In the genomic region with DNA sequence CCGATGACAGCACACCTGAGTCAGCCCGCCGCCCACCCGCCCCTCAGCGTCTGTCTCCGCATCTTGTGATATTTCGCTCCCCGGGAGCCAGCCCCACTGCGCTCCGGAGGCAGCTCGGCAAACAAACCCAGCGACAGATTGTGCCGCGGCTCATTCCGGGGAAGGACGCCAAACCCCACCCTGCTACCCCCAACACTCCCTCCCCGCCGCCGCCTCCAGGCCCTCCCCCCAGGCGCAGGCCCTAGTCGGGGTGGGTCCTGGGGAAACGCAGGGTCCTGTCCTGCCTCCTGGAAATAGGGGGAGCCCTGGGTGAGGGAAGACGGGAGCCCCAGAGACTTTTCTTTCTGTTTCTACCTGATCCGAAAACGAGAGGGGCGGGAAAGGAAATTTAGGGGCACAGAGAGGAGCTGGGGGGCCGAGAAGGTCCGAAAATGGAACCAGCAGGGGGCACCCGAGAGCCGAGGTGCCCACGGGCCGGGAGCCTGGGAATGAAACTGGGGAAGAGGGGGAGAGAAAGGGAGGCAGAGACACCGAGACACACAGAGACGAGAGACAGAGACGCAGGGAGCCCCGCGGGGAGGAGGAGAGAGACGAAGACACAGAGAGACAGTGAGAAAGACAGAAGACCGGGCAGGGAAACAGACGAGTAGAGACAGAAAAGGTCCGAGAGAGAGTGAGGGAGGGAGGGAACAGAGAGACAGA, we compare ENCODE assay signal across 1 cellular context.
TF ChIP-seq lines count a peak whose summit lies in the region.

No MANE protein-coding gene starts in this region.

TF ChIP-seq in K562, 482 proteins besides CTCF, POLR2A, EP300 and RAD21 (continued from another document and continues in another):
- TF ChIP-seq, protein P1, sequence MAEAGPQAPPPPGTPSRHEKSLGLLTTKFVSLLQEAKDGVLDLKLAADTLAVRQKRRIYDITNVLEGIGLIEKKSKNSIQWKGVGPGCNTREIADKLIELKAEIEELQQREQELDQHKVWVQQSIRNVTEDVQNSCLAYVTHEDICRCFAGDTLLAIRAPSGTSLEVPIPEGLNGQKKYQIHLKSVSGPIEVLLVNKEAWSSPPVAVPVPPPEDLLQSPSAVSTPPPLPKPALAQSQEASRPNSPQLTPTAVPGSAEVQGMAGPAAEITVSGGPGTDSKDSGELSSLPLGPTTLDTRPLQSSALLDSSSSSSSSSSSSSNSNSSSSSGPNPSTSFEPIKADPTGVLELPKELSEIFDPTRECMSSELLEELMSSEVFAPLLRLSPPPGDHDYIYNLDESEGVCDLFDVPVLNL (CRISPR knock-in tag; IDR thresholded peaks at IDR 0.05; ENCODE audit: low read depth): no peak
- peak; percentile 79; the same call in 1 of the 2 replicates for TF ChIP-seq KDM2B (CRISPR knock-in tag; IDR thresholded peaks at IDR 0.05)
- no peak for TF ChIP-seq CCNT2 (IDR thresholded peaks at IDR 0.05; ENCODE audit: borderline replicate concordance, extremely low read depth, insufficient read length, low read depth, low read length)
- peak; percentile 61; the same call in 1 of the 2 replicates for TF ChIP-seq EHMT2 (IDR thresholded peaks at IDR 0.05)
- no peak for TF ChIP-seq ZNF696 (CRISPR knock-in tag; conservative IDR thresholded peaks at IDR 0.05)
- peak in 1 of 2 experiments; percentile 53; a peak in 1 of 4 replicates for TF ChIP-seq ARNT (IDR thresholded peaks at IDR 0.05)
- no peak for TF ChIP-seq TFAM (CRISPR knock-in tag; conservative IDR thresholded peaks at IDR 0.05)
- no peak for TF ChIP-seq ATF1 (CRISPR knock-in tag; IDR thresholded peaks at IDR 0.05)
- TF ChIP-seq ATF1 (tag; IDR thresholded peaks at IDR 0.05): no peak
- peak; percentile 60 for TF ChIP-seq RBM39 (optimal IDR thresholded peaks at IDR 0.05; ENCODE audit: low read depth, low read length)
- no peak for TF ChIP-seq TSC22D4 (tag; IDR thresholded peaks at IDR 0.05)
- TF ChIP-seq BCOR (IDR thresholded peaks at IDR 0.05): peak; percentile 69; the same call in 1 of the 2 replicates
- TF ChIP-seq, protein P2, sequence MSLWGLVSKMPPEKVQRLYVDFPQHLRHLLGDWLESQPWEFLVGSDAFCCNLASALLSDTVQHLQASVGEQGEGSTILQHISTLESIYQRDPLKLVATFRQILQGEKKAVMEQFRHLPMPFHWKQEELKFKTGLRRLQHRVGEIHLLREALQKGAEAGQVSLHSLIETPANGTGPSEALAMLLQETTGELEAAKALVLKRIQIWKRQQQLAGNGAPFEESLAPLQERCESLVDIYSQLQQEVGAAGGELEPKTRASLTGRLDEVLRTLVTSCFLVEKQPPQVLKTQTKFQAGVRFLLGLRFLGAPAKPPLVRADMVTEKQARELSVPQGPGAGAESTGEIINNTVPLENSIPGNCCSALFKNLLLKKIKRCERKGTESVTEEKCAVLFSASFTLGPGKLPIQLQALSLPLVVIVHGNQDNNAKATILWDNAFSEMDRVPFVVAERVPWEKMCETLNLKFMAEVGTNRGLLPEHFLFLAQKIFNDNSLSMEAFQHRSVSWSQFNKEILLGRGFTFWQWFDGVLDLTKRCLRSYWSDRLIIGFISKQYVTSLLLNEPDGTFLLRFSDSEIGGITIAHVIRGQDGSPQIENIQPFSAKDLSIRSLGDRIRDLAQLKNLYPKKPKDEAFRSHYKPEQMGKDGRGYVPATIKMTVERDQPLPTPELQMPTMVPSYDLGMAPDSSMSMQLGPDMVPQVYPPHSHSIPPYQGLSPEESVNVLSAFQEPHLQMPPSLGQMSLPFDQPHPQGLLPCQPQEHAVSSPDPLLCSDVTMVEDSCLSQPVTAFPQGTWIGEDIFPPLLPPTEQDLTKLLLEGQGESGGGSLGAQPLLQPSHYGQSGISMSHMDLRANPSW (CRISPR knock-in tag; IDR thresholded peaks at IDR 0.05): no peak
- TF ChIP-seq ZNF668 (CRISPR knock-in tag; IDR thresholded peaks at IDR 0.05): no peak
- TF ChIP-seq NELFE (IDR thresholded peaks at IDR 0.05; ENCODE audit: insufficient read depth, insufficient read length): no peak
- TF ChIP-seq TAL1 (IDR thresholded peaks at IDR 0.05): peak; percentile 9; the same call in 1 of the 2 replicates
- TF ChIP-seq, protein P3, sequence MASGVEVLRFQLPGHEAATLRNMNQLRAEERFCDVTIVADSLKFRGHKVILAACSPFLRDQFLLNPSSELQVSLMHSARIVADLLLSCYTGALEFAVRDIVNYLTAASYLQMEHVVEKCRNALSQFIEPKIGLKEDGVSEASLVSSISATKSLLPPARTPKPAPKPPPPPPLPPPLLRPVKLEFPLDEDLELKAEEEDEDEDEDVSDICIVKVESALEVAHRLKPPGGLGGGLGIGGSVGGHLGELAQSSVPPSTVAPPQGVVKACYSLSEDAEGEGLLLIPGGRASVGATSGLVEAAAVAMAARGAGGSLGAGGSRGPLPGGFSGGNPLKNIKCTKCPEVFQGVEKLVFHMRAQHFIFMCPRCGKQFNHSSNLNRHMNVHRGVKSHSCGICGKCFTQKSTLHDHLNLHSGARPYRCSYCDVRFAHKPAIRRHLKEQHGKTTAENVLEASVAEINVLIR (CRISPR knock-in tag; IDR thresholded peaks at IDR 0.05): no peak
- TF ChIP-seq BMI1 (IDR thresholded peaks at IDR 0.05; ENCODE audit: low read length): no peak
- no peak for TF ChIP-seq SMAD1 (IDR thresholded peaks at IDR 0.05; ENCODE audit: low read depth, low read length, partially characterized antibody)
- no peak for TF ChIP-seq MYC (IDR thresholded peaks at IDR 0.05; ENCODE audit: low read depth, low read length)
- TF ChIP-seq MYC (CRISPR knock-in tag; IDR thresholded peaks at IDR 0.05; ENCODE audit: borderline replicate concordance, low read depth): no peak
- peak; percentile 9 for TF ChIP-seq RBBP5 (IDR thresholded peaks at IDR 0.05; ENCODE audit: borderline replicate concordance, insufficient read depth, low read length, poor library complexity, severe bottlenecking)
- TF ChIP-seq ZEB2 (IDR thresholded peaks at IDR 0.05): 0 out of 2 replicates have a peak, but pooled peaks have one; percentile 30
- TF ChIP-seq, protein P4, sequence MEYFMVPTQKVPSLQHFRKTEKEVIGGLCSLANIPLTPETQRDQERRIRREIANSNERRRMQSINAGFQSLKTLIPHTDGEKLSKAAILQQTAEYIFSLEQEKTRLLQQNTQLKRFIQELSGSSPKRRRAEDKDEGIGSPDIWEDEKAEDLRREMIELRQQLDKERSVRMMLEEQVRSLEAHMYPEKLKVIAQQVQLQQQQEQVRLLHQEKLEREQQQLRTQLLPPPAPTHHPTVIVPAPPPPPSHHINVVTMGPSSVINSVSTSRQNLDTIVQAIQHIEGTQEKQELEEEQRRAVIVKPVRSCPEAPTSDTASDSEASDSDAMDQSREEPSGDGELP (CRISPR knock-in tag; IDR thresholded peaks at IDR 0.05; ENCODE audit: borderline replicate concordance): peak; percentile 20; the same call in 1 of the 2 replicates
- no peak for TF ChIP-seq ZNF584 (CRISPR knock-in tag; IDR thresholded peaks at IDR 0.05; ENCODE audit: low read depth)
- TF ChIP-seq SMARCE1 (IDR thresholded peaks at IDR 0.05): 0 out of 2 replicates have a peak, but pooled peaks have one; percentile 59
- no peak for TF ChIP-seq CBX2 (IDR thresholded peaks at IDR 0.05; ENCODE audit: insufficient read depth, low read length, poor library complexity, severe bottlenecking)
- TF ChIP-seq SMC3 (conservative IDR thresholded peaks at IDR 0.05; ENCODE audit: insufficient read depth, low read depth, low read length): peak; percentile 21; the same call in 1 of the 2 replicates
- TF ChIP-seq, protein P5, sequence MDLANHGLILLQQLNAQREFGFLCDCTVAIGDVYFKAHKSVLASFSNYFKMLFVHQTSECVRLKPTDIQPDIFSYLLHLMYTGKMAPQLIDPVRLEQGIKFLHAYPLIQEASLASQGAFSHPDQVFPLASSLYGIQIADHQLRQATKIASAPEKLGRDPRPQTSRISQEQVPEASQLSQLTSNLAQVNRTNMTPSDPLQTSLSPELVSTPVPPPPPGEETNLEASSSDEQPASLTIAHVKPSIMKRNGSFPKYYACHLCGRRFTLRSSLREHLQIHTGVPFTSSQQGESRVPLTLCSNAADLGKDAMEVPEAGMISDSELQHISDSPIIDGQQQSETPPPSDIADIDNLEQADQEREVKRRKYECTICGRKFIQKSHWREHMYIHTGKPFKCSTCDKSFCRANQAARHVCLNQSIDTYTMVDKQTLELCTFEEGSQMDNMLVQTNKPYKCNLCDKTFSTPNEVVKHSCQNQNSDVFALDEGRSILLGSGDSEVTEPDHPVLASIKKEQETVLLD (IDR thresholded peaks at IDR 0.05): peak; percentile 68; the same call in 1 of the 2 replicates
- 0 out of 2 replicates have a peak, but pooled peaks have one; percentile 11 for TF ChIP-seq ESRRA (IDR thresholded peaks at IDR 0.05; ENCODE audit: borderline replicate concordance, low read depth)
- no peak for TF ChIP-seq SAFB (IDR thresholded peaks at IDR 0.05; ENCODE audit: borderline replicate concordance, low read depth, low read length)
- no peak for TF ChIP-seq ZNF444 (CRISPR knock-in tag; IDR thresholded peaks at IDR 0.05)
- TF ChIP-seq PHTF2 (CRISPR knock-in tag; IDR thresholded peaks at IDR 0.05): no peak
- no peak for TF ChIP-seq ZNF24 (IDR thresholded peaks at IDR 0.05)
- no peak for TF ChIP-seq PTTG1 (tag; IDR thresholded peaks at IDR 0.05; ENCODE audit: low read depth)
- no peak for TF ChIP-seq COPS2 (conservative IDR thresholded peaks at IDR 0.05)
- peak; percentile 71; the same call in 1 of the 2 replicates for TF ChIP-seq ELF4 (CRISPR knock-in tag; IDR thresholded peaks at IDR 0.05)
- peak; percentile 82 for TF ChIP-seq HLTF (IDR thresholded peaks at IDR 0.05)
- TF ChIP-seq, protein P6, sequence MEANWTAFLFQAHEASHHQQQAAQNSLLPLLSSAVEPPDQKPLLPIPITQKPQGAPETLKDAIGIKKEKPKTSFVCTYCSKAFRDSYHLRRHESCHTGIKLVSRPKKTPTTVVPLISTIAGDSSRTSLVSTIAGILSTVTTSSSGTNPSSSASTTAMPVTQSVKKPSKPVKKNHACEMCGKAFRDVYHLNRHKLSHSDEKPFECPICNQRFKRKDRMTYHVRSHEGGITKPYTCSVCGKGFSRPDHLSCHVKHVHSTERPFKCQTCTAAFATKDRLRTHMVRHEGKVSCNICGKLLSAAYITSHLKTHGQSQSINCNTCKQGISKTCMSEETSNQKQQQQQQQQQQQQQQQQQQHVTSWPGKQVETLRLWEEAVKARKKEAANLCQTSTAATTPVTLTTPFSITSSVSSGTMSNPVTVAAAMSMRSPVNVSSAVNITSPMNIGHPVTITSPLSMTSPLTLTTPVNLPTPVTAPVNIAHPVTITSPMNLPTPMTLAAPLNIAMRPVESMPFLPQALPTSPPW (CRISPR knock-in tag; IDR thresholded peaks at IDR 0.05): peak; percentile 35; the same call in 1 of the 2 replicates
- no peak for TF ChIP-seq ADNP (tag; IDR thresholded peaks at IDR 0.05)
- peak; percentile 18; the same call in 1 of the 2 replicates for TF ChIP-seq ZFX (CRISPR knock-in tag; IDR thresholded peaks at IDR 0.05)
- no peak for TF ChIP-seq KLF6 (CRISPR knock-in tag; IDR thresholded peaks at IDR 0.05; ENCODE audit: borderline replicate concordance)
- TF ChIP-seq, protein P7, sequence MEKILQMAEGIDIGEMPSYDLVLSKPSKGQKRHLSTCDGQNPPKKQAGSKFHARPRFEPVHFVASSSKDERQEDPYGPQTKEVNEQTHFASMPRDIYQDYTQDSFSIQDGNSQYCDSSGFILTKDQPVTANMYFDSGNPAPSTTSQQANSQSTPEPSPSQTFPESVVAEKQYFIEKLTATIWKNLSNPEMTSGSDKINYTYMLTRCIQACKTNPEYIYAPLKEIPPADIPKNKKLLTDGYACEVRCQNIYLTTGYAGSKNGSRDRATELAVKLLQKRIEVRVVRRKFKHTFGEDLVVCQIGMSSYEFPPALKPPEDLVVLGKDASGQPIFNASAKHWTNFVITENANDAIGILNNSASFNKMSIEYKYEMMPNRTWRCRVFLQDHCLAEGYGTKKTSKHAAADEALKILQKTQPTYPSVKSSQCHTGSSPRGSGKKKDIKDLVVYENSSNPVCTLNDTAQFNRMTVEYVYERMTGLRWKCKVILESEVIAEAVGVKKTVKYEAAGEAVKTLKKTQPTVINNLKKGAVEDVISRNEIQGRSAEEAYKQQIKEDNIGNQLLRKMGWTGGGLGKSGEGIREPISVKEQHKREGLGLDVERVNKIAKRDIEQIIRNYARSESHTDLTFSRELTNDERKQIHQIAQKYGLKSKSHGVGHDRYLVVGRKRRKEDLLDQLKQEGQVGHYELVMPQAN (IDR thresholded peaks at IDR 0.05; ENCODE audit: borderline replicate concordance): 0 out of 2 replicates have a peak, but pooled peaks have one; percentile 21
- TF ChIP-seq ERF (CRISPR knock-in tag; IDR thresholded peaks at IDR 0.05): no peak
- no peak for TF ChIP-seq FUS (optimal IDR thresholded peaks at IDR 0.05; ENCODE audit: low read depth, low read length)
- TF ChIP-seq CBX1 (IDR thresholded peaks at IDR 0.05; ENCODE audit: low read depth): no peak
- TF ChIP-seq SIRT6 (IDR thresholded peaks at IDR 0.05; ENCODE audit: low read depth, low read length): no peak
- TF ChIP-seq NR3C1 (CRISPR knock-in tag; IDR thresholded peaks at IDR 0.05): no peak
- TF ChIP-seq ZFP1 (CRISPR knock-in tag; IDR thresholded peaks at IDR 0.05): no peak
- no peak for TF ChIP-seq ELF2 (CRISPR knock-in tag; IDR thresholded peaks at IDR 0.05)
- TF ChIP-seq POLR3A (IDR thresholded peaks at IDR 0.05; ENCODE audit: borderline replicate concordance, extremely low read depth, insufficient read depth, insufficient read length): no peak
- TF ChIP-seq, protein P8, sequence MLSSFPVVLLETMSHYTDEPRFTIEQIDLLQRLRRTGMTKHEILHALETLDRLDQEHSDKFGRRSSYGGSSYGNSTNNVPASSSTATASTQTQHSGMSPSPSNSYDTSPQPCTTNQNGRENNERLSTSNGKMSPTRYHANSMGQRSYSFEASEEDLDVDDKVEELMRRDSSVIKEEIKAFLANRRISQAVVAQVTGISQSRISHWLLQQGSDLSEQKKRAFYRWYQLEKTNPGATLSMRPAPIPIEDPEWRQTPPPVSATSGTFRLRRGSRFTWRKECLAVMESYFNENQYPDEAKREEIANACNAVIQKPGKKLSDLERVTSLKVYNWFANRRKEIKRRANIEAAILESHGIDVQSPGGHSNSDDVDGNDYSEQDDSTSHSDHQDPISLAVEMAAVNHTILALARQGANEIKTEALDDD (IDR thresholded peaks at IDR 0.05): no peak
- no peak for TF ChIP-seq NEUROD1 (IDR thresholded peaks at IDR 0.05; ENCODE audit: borderline replicate concordance, low read depth, low read length, partially characterized antibody)
- peak; percentile 27; the same call in 1 of the 2 replicates for TF ChIP-seq MTA1 (IDR thresholded peaks at IDR 0.05; ENCODE audit: borderline replicate concordance)
- TF ChIP-seq MAZ (CRISPR knock-in tag; conservative IDR thresholded peaks at IDR 0.05 in 1 of 2, IDR thresholded peaks at IDR 0.05 in 1 of 2): peak in 1 of 2 experiments; percentile 34; a peak in 1 of 4 replicates
- TF ChIP-seq SREBF2 (CRISPR knock-in tag; IDR thresholded peaks at IDR 0.05): no peak
- no peak for TF ChIP-seq ZKSCAN3 (CRISPR knock-in tag; IDR thresholded peaks at IDR 0.05)
- peak; percentile 53; the same call in 1 of the 2 replicates for TF ChIP-seq PHB2 (IDR thresholded peaks at IDR 0.05; ENCODE audit: low read depth)
